Comparison of ENCODE assay signal across 1 cellular context in the genomic region with DNA sequence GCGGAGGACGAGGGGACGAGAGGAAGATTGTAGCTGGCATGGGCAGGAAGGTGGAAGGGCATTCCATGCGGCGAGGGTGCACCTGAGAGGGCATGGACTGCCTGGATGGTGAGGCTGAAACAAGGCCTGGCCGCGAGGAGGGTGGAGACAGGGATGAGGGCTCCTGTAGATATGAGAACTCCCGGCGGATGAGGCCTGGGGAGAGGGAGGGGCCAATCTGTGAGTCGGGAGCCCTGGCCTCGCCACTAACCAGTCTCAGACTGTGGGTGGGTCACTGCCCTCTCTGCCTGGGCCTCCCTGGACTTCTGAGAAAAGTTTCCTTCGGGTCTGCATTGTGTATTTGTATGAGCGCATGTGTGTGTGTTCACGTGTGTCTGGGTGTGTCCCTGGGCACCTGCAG.
TF ChIP-seq lines count a peak whose summit lies in the region.

No MANE protein-coding gene starts in this region.

TF ChIP-seq in GM23338, 12 proteins besides CTCF, POLR2A, EP300 and RAD21 (continued from another document):
- TF ChIP-seq, protein P1, sequence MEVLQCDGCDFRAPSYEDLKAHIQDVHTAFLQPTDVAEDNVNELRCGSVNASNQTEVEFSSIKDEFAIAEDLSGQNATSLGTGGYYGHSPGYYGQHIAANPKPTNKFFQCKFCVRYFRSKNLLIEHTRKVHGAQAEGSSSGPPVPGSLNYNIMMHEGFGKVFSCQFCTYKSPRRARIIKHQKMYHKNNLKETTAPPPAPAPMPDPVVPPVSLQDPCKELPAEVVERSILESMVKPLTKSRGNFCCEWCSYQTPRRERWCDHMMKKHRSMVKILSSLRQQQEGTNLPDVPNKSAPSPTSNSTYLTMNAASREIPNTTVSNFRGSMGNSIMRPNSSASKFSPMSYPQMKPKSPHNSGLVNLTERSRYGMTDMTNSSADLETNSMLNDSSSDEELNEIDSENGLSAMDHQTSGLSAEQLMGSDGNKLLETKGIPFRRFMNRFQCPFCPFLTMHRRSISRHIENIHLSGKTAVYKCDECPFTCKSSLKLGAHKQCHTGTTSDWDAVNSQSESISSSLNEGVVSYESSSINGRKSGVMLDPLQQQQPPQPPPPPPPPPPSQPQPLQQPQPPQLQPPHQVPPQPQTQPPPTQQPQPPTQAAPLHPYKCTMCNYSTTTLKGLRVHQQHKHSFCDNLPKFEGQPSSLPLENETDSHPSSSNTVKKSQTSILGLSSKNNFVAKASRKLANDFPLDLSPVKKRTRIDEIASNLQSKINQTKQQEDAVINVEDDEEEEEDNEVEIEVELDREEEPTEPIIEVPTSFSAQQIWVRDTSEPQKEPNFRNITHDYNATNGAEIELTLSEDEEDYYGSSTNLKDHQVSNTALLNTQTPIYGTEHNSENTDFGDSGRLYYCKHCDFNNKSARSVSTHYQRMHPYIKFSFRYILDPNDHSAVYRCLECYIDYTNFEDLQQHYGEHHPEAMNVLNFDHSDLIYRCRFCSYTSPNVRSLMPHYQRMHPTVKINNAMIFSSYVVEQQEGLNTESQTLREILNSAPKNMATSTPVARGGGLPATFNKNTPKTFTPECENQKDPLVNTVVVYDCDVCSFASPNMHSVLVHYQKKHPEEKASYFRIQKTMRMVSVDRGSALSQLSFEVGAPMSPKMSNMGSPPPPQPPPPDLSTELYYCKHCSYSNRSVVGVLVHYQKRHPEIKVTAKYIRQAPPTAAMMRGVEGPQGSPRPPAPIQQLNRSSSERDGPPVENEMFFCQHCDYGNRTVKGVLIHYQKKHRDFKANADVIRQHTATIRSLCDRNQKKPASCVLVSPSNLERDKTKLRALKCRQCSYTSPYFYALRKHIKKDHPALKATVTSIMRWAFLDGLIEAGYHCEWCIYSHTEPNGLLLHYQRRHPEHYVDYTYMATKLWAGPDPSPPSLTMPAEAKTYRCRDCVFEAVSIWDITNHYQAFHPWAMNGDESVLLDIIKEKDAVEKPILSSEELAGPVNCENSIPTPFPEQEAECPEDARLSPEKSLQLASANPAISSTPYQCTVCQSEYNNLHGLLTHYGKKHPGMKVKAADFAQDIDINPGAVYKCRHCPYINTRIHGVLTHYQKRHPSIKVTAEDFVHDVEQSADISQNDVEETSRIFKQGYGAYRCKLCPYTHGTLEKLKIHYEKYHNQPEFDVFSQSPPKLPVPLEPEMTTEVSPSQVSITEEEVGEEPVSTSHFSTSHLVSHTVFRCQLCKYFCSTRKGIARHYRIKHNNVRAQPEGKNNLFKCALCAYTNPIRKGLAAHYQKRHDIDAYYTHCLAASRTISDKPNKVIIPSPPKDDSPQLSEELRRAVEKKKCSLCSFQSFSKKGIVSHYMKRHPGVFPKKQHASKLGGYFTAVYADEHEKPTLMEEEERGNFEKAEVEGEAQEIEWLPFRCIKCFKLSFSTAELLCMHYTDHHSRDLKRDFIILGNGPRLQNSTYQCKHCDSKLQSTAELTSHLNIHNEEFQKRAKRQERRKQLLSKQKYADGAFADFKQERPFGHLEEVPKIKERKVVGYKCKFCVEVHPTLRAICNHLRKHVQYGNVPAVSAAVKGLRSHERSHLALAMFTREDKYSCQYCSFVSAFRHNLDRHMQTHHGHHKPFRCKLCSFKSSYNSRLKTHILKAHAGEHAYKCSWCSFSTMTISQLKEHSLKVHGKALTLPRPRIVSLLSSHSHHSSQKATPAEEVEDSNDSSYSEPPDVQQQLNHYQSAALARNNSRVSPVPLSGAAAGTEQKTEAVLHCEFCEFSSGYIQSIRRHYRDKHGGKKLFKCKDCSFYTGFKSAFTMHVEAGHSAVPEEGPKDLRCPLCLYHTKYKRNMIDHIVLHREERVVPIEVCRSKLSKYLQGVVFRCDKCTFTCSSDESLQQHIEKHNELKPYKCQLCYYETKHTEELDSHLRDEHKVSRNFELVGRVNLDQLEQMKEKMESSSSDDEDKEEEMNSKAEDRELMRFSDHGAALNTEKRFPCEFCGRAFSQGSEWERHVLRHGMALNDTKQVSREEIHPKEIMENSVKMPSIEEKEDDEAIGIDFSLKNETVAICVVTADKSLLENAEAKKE (CRISPR knock-in tag; IDR thresholded peaks at IDR 0.05) = no peak
- TF ChIP-seq EZH2 (IDR thresholded peaks at IDR 0.05; ENCODE audit: low read depth, unreplicated experiment) (no peak), EZH2phosphoT487 (IDR thresholded peaks at IDR 0.05; ENCODE audit: unreplicated experiment) (no peak), CREB1 (CRISPR knock-in tag; IDR thresholded peaks at IDR 0.05; ENCODE audit: low read depth) (no peak)
- TF ChIP-seq, protein P2, sequence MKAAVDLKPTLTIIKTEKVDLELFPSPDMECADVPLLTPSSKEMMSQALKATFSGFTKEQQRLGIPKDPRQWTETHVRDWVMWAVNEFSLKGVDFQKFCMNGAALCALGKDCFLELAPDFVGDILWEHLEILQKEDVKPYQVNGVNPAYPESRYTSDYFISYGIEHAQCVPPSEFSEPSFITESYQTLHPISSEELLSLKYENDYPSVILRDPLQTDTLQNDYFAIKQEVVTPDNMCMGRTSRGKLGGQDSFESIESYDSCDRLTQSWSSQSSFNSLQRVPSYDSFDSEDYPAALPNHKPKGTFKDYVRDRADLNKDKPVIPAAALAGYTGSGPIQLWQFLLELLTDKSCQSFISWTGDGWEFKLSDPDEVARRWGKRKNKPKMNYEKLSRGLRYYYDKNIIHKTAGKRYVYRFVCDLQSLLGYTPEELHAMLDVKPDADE (IDR thresholded peaks at IDR 0.05) = no peak
TF ChIP-seq in GM23338: peak in this region for 0.
